Comparison of ENCODE assay signal across 22 cellular contexts in genomic region chr10:113424984-113425383, GRCh38.
"Had no signal": no experiment of that assay in that cellular context is flagged by ENCODE, and none has a peak within 500 bp of the region (broad histone marks: within the 10 kb centered on the region; RNA-seq: fewer than 3 reads in every experiment).

No MANE protein-coding gene starts in this region.

- H3K9me3 ChIP-seq: testis, vagina had no signal

- H3K27ac ChIP-seq: esophagus muscularis mucosa, hepatocyte, neural progenitor cell, testis, vagina, WERI-Rb-1 had no signal

- H3K27me3 ChIP-seq: hepatocyte, testis, vagina had no signal

- H3K36me3 ChIP-seq: esophagus muscularis mucosa, neural progenitor cell, transverse colon, vagina, WERI-Rb-1 had no signal

- H3K4me3 ChIP-seq: esophagus muscularis mucosa, hepatocyte, neural progenitor cell, testis, transverse colon, vagina had no signal

- H3K9ac ChIP-seq: neural progenitor cell had no signal

- DNase-seq: activated CD4-positive, alpha-beta T cell treated with anti-CD3 and anti-CD28 coated beads, Interleukin-2, amount 10 ng/mL, durations not matched to agents 24 days and 14 days; activated CD4-positive, CD25-positive, alpha-beta regulatory T cell treated with anti-CD3 and anti-CD28 coated beads, Interleukin-2, amount 50 U/mL, for 72 hours; activated CD8-positive, alpha-beta T cell treated with anti-CD3 and anti-CD28 coated beads for 36 hours; activated gamma-delta T cell treated with Interleukin-2 at 50 U/mL for 16 hours; activated naive CD4-positive, alpha-beta T cell treated with anti-CD3 and anti-CD28 coated beads, Interleukin-2, amount 50 U/mL, for 16 hours; activated T-cell treated with anti-CD3 and anti-CD28 coated beads, Interleukin-2, amount 50 U/mL, for 4 hours; effector CD4-positive, alpha-beta T cell; foreskin melanocyte; islet precursor cell; naive thymus-derived CD8-positive, alpha-beta T cell; occipital lobe; stimulated activated CD4-positive, alpha-beta T cell treated with anti-CD3 and anti-CD28 coated beads, Interleukin-2, amount 100 ng/mL, for 48 hours; stimulated activated naive CD4-positive, alpha-beta T cell treated with Interleukin-2 at 50 U/mL for 16 hours; T-helper 9 cell; transverse colon; WERI-Rb-1 had no signal

- H3K4me2 ChIP-seq: hepatocyte, neural progenitor cell had no signal

- ATAC-seq: activated CD8-positive, alpha-beta T cell treated with anti-CD3 and anti-CD28 coated beads for 36 hours; activated T-cell treated with anti-CD3 and anti-CD28 coated beads, Interleukin-2, amount 50 U/mL, for 4 hours; activated T-helper 17 cell treated with anti-CD3 and anti-CD28 coated beads, Interleukin-2, amount 50 U/mL, for 72 hours; naive thymus-derived CD8-positive, alpha-beta T cell had no signal

- H2AFZ ChIP-seq: hepatocyte, neural progenitor cell had no signal

- H3K4me1 ChIP-seq: neural progenitor cell, testis had no signal
